In genomic region chr15:91055548-91056331, GRCh38 we compare ENCODE assay signal across 8 cellular contexts. TPM values are rescaled to one million over a fixed set of nuclear protein-coding genes. Genes with fewer than 3 reads are reported as not detected.
DNase-seq lines count a peak whose midpoint lies in the region; ATAC-seq and TF ChIP-seq lines count a peak whose summit lies in the region.

No MANE protein-coding gene starts in this region.

- no peak overlapping the region for H3K4me3 ChIP-seq in fibroblast of pulmonary artery (replicated peaks; ENCODE audit: low read depth, low read length)

- H3K27ac Mint-ChIP-seq in activated T-cell treated with anti-CD3 and anti-CD28 coated beads, Interleukin-2, amount 50 U/mL, for 24 hours = no peak overlapping the region
- H3K27ac Mint-ChIP-seq in neural crest cell (ENCODE audit: unreplicated experiment) = no peak overlapping the region

- no peaks in the 10 kb centered on the region for H3K36me3 Mint-ChIP-seq in activated T-cell treated with anti-CD3 and anti-CD28 coated beads, Interleukin-2, amount 50 U/mL, for 24 hours (ENCODE audit: low read depth)
- no peaks in the 10 kb centered on the region for H3K36me3 Mint-ChIP-seq in neural crest cell (ENCODE audit: low read depth)

- peak; percentile 42 for DNase-seq in GDM1 (lab: John Stamatoyannopoulos, UW)
- DNase-seq in HT-29 (ENCODE audit: low spot score) = peak; percentile 92
- DNase-seq in NCI-H748 treated with DMSO at 0.1 percent for 48 hours (lab: John Stamatoyannopoulos, UW) = peak; percentile 63
- DNase-seq in activated T-cell treated with anti-CD3 and anti-CD28 coated beads, Interleukin-2, amount 50 U/mL, for 24 hours = peak; percentile 53
- DNase-seq in fibroblast of pulmonary artery (ENCODE audit: low read depth) = peak; percentile 72
- peak; percentile 54 for DNase-seq in neural crest cell (ENCODE audit: low read depth, low spot score)
- DNase-seq in T1000 (lab: John Stamatoyannopoulos, UW) = no peak

- peaks cover 1% of the 10 kb centered on the region for H3K4me1 Mint-ChIP-seq in activated T-cell treated with anti-CD3 and anti-CD28 coated beads, Interleukin-2, amount 50 U/mL, for 24 hours (ENCODE audit: low read depth)
- no peaks in the 10 kb centered on the region for H3K4me1 Mint-ChIP-seq in neural crest cell

- no peak for ATAC-seq in GM19035 (IDR thresholded peaks at IDR 0.05; ENCODE audit: unreplicated experiment)

- TF ChIP-seq CTCF in fibroblast of pulmonary artery (IDR thresholded peaks at IDR 0.05; ENCODE audit: low read length, missing control alignments) = peak; percentile 88
- TF ChIP-seq CTCF in neural crest cell (conservative IDR thresholded peaks at IDR 0.05) = peak; percentile 86

- peaks cover 55% of the 10 kb centered on the region for H3K27me3 Mint-ChIP-seq in activated T-cell treated with anti-CD3 and anti-CD28 coated beads, Interleukin-2, amount 50 U/mL, for 24 hours
- H3K27me3 Mint-ChIP-seq in neural crest cell (ENCODE audit: low read depth) = peaks cover 86% of the 10 kb centered on the region

- no peak overlapping the region for H3K4me3 Mint-ChIP-seq in activated T-cell treated with anti-CD3 and anti-CD28 coated beads, Interleukin-2, amount 50 U/mL, for 24 hours
- no peak overlapping the region for H3K4me3 Mint-ChIP-seq in neural crest cell

- H3K9me3 Mint-ChIP-seq in activated T-cell treated with anti-CD3 and anti-CD28 coated beads, Interleukin-2, amount 50 U/mL, for 24 hours = no peaks in the 10 kb centered on the region
- H3K9me3 Mint-ChIP-seq in neural crest cell = peaks cover 2% of the 10 kb centered on the region

RNA-seq across cellular contexts. Expression of gene VPS33B, which starts 33.3 kb away (rescaled TPM):
- total RNA-seq in HT-29 (2014; rRNA removed; shearing (Covaris generic)) = 5.2 and 8.9 TPM in 2 replicates
- 19.2 and 20.5 TPM in 2 replicates for total RNA-seq in neural crest cell

RNA-seq across cellular contexts. Expression of gene SV2B, which starts 44.3 kb away (rescaled TPM):
- total RNA-seq in HT-29 (2014; rRNA removed; shearing (Covaris generic)) = not detected in 2 replicates
- not detected in 2 replicates for total RNA-seq in neural crest cell
